ENCODE assay signal across 8 cellular contexts in the genomic region with DNA sequence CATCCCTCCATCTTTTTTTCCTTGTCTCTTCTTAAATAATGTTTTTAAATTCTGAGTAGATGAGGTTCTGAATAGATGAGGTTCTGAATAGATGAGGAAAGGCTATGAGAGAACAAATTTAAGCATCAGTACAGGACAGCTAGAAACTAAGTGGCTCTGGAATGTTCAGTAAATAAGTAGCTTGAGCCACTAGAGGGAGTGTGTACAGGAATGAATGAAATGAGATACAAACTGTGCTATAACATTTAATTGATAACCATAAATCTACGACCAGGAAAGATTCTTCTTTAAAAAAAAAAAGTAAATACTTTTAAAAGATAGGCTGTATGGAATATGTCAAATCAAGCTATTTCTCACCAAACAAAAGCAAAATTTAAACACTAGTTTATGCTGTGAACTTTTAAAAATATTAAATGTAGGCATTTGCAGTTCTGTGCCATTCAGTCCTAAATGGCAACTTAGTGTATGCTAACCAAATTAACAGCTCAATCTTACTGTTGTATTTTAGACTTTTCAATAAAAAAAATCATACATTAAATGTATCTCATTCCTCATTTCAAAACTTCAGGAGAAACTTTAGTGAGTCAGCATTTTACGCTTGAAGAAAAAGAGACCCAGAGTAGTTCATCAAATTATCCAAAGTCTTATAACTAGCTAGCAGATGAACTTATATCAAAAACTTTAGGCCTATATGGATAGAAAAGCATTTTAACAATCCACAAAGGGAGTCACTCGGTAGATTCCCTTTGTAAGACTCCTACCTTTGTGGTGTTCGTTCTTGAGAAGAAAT.
DNase-seq lines count a peak whose midpoint lies in the region; ATAC-seq and TF ChIP-seq lines count a peak whose summit lies in the region.

No MANE protein-coding gene starts in this region.

- DNase-seq in BJ (ENCODE audit: low read depth) (no peak), SK-N-MC (ENCODE audit: low read depth, low spot score) (peak; percentile 8), fibroblast of villous mesenchyme (ENCODE audit: low read depth) (peak; percentile 59), pulmonary artery endothelial cell (ENCODE audit: low read depth, low spot score) (peak; percentile 13), GM19240 (ENCODE audit: insufficient read length, low spot score) (no peak), occipital lobe (lab: John Stamatoyannopoulos, UW) (no peak)
- DNase-seq in T-helper 2 cell treated with Interferon-gamma antibody and Interleukin-4, amounts not matched to agents 5 μg/mL and 100 μg/mL, for 36 hours (ENCODE audit: low spot score): no peak

- H3K4me3 ChIP-seq in BJ (ENCODE audit: low read depth, low read length) (no peak overlapping the region), SK-N-MC (no peak overlapping the region), fibroblast of villous mesenchyme (ENCODE audit: low read depth, low read length) (no peak overlapping the region)

- no peak overlapping the region for H3K9ac ChIP-seq in SK-N-MC (ENCODE audit: insufficient read length)

- POLR2A ChIA-PET in BJ (lab: Charles Lee): no interaction called here

- H3K27me3 Mint-ChIP-seq in T-helper 2 cell treated with Interferon-gamma antibody and Interleukin-4, amounts not matched to agents 5 μg/mL and 100 μg/mL, for 36 hours (ENCODE audit: low read depth): no peaks in the 10 kb centered on the region

- H3K27ac ChIP-seq in SK-N-MC: no peak overlapping the region

- H3K36me3 Mint-ChIP-seq in T-helper 2 cell treated with Interferon-gamma antibody and Interleukin-4, amounts not matched to agents 5 μg/mL and 100 μg/mL, for 36 hours (ENCODE audit: low read depth): no peaks in the 10 kb centered on the region

- no peak overlapping the region for H3K4me3 Mint-ChIP-seq in T-helper 2 cell treated with Interferon-gamma antibody and Interleukin-4, amounts not matched to agents 5 μg/mL and 100 μg/mL, for 36 hours

- CTCF ChIA-PET in BJ (lab: Yijun Ruan, JAX): interaction anchor here (0.6 to 3.6 kb wide), 20 partner anchors 9 to 670 kb away, joined by 3 to 16 read pairs (median 3); no protein-coding TSS in a partner anchor

- H3K9me3 Mint-ChIP-seq in T-helper 2 cell treated with Interferon-gamma antibody and Interleukin-4, amounts not matched to agents 5 μg/mL and 100 μg/mL, for 36 hours: no peaks in the 10 kb centered on the region

- H3K36me3 ChIP-seq in BJ (ENCODE audit: control insufficient read depth, insufficient read depth, low read length) (no peaks in the 10 kb centered on the region), SK-N-MC (ENCODE audit: insufficient read depth, low read length) (no peaks in the 10 kb centered on the region)

- no peaks in the 10 kb centered on the region for H3K27me3 ChIP-seq in BJ (ENCODE audit: control insufficient read depth, insufficient read depth, low read length)

- peak; percentile 23 for ATAC-seq in HG03159 (IDR thresholded peaks at IDR 0.05; ENCODE audit: unreplicated experiment)

- TF ChIP-seq CTCF in BJ (IDR thresholded peaks at IDR 0.05; ENCODE audit: insufficient read depth, low read depth, low read length): peak; percentile 70
- TF ChIP-seq CTCF in fibroblast of villous mesenchyme (IDR thresholded peaks at IDR 0.05; ENCODE audit: insufficient read depth, low read depth, low read length): peak; percentile 69

- no peak overlapping the region for H3K27ac Mint-ChIP-seq in T-helper 2 cell treated with Interferon-gamma antibody and Interleukin-4, amounts not matched to agents 5 μg/mL and 100 μg/mL, for 36 hours

- no peaks in the 10 kb centered on the region for H3K9me3 ChIP-seq in SK-N-MC (ENCODE audit: low read depth, low read length)

- peaks cover 2% of the 10 kb centered on the region for H3K4me1 Mint-ChIP-seq in T-helper 2 cell treated with Interferon-gamma antibody and Interleukin-4, amounts not matched to agents 5 μg/mL and 100 μg/mL, for 36 hours (ENCODE audit: low read depth)

Comparison
In these comparisons a context has a peak if more than half of its experiments do, and no peak if none do; other contexts are left out.
1. DNase-seq: peak in SK-N-MC (single experiment), fibroblast of villous mesenchyme (single experiment) and pulmonary artery endothelial cell (single experiment); none in BJ (single experiment), GM19240 (single experiment), T-helper 2 cell treated with Interferon-gamma antibody and Interleukin-4, amounts not matched to agents 5 μg/mL and 100 μg/mL, for 36 hours (single experiment) and occipital lobe (single experiment).